In the genomic region with DNA sequence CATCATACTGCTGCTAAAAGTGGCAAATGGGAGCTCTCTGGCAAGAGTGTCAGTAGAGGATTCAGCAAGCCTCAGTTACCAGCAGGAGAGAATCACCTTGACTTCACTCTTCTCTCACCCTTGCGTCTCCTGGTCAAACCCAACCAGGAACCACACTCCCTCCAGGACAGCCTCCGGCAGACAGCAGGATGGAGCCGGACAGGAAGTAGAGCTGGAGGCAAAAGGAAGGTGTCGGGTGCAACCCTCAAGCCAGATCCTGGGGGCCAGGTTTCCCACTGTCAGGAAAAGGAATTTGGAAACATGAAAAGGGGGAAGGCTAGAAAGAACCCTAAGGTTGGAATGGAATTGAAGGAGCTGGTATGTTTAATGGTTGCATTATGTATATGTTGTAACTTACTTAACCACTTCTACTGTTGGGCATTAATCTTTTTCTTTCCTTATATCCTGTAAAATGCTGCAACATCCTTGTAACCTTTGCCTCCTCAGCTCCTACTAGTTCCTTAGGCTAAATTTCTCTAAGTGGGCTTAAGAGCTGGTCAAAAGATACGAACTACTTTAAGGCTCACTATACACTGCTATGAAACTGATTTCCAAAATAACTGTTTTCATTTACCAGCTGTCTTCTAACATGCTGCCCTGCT, we compare ENCODE assay signal across 1 cellular context.
A peak's percentile ranks its signal among the peaks of the same experiment; 100 is the strongest.
TF ChIP-seq lines count a peak whose summit lies in the region.

No MANE protein-coding gene starts in this region.

TF ChIP-seq in GM12878, 131 proteins besides CTCF, POLR2A, EP300 and RAD21 (continued from another document):
- TF ChIP-seq EED (IDR thresholded peaks at IDR 0.05; ENCODE audit: low read depth): 0 out of 2 replicates have a peak, but pooled peaks have one; percentile 23
